13 cellular contexts compared by ENCODE assay signal in genomic region chr11:28760676-28761390, GRCh38.
DNase-seq lines count a peak whose midpoint lies in the region; ATAC-seq and TF ChIP-seq lines count a peak whose summit lies in the region.
"Had no signal": no experiment of that assay in that cellular context is flagged by ENCODE, and none has a peak within 500 bp of the region (broad histone marks: within the 10 kb centered on the region; RNA-seq: fewer than 3 reads in every experiment).

No MANE protein-coding gene starts in this region.

- H3K4me1 ChIP-seq in osteoblast (ENCODE audit: insufficient read depth, low read length) = peaks cover 54% of the 10 kb centered on the region
- H3K4me1 ChIP-seq in CD8-positive, alpha-beta T cell (ENCODE audit: insufficient read depth, low read length) = no peaks in the 10 kb centered on the region
- H3K4me1 ChIP-seq: spleen had no signal

- POLR2A ChIA-PET in CD8-positive, alpha-beta T cell (lab: Charles Lee) = no interaction called here

- no peaks in the 10 kb centered on the region for H3K9me3 ChIP-seq in osteoblast (ENCODE audit: low read depth, low read length)
- no peaks in the 10 kb centered on the region for H3K9me3 ChIP-seq in CD8-positive, alpha-beta T cell (ENCODE audit: low read length)

- CTCF ChIA-PET in CD8-positive, alpha-beta T cell (lab: Charles Lee) = no interaction called here

- H3K27me3 Mint-ChIP-seq in CD8-positive, alpha-beta T cell (ENCODE audit: low read depth) = no peaks in the 10 kb centered on the region

- peak overlapping the region; percentile 8 for H3K4me2 ChIP-seq in osteoblast (ENCODE audit: insufficient read depth, low read length)

- no peaks in the 10 kb centered on the region for H3K36me3 ChIP-seq in osteoblast (ENCODE audit: insufficient read depth, low read length)
- no peaks in the 10 kb centered on the region for H3K36me3 ChIP-seq in CD8-positive, alpha-beta T cell (ENCODE audit: insufficient read depth, low read length)
- H3K36me3 ChIP-seq: spleen had no signal

- peaks cover 8% of the 10 kb centered on the region for H3K9me3 Mint-ChIP-seq in CD8-positive, alpha-beta T cell

- intact Hi-C loops in CD8-positive, alpha-beta T cell (cut with DNase I, micrococcal nuclease) = no loop called here

- no peak overlapping the region for H3K4me3 Mint-ChIP-seq in CD8-positive, alpha-beta T cell
- H3K4me3 Mint-ChIP-seq: activated naive CD4-positive, alpha-beta T cell treated with anti-CD3 and anti-CD28 coated beads for 36 hours; CD14-positive monocyte had no signal

- no peaks in the 10 kb centered on the region for H3K27me3 ChIP-seq in osteoblast (ENCODE audit: insufficient read depth, low read length)
- H3K27me3 ChIP-seq in CD8-positive, alpha-beta T cell (ENCODE audit: insufficient read depth, low read length) = no peaks in the 10 kb centered on the region
- H3K27me3 ChIP-seq: spleen had no signal

- H4K20me1 ChIP-seq in osteoblast (ENCODE audit: insufficient read depth, low read length) = no peaks in the 10 kb centered on the region

- in situ Hi-C loops in astrocyte of the spinal cord (cut with HindIII; ENCODE audit: low sequenced_read_pairs) = no loop called here

- peak overlapping the region; percentile 6 for H2AFZ ChIP-seq in osteoblast (ENCODE audit: low read length)

- no peaks in the 10 kb centered on the region for H3K79me2 ChIP-seq in osteoblast (ENCODE audit: insufficient read depth, low read length)

- no peak for TF ChIP-seq CTCF in astrocyte of the spinal cord (IDR thresholded peaks at IDR 0.05; ENCODE audit: low read depth, low read length)
- TF ChIP-seq CTCF in osteoblast (IDR thresholded peaks at IDR 0.05; ENCODE audit: extremely low read depth, low read depth, low read length) = no peak
- TF ChIP-seq CTCF in CD8-positive, alpha-beta T cell (IDR thresholded peaks at IDR 0.05) = no peak

- H3K4me3 ChIP-seq in astrocyte of the spinal cord (ENCODE audit: low read depth, low read length) (no peak overlapping the region), osteoblast (ENCODE audit: insufficient read depth, low read length) (no peak overlapping the region)
- no peak overlapping the region for H3K4me3 ChIP-seq in CD8-positive, alpha-beta T cell (ENCODE audit: low read depth, low read length)
- H3K4me3 ChIP-seq: spleen had no signal

- H3K27ac Mint-ChIP-seq in CD8-positive, alpha-beta T cell = no peak overlapping the region
- H3K27ac Mint-ChIP-seq: activated naive CD4-positive, alpha-beta T cell treated with anti-CD3 and anti-CD28 coated beads for 36 hours; CD14-positive monocyte had no signal

- H3K36me3 Mint-ChIP-seq in CD8-positive, alpha-beta T cell = no peaks in the 10 kb centered on the region
- H3K36me3 Mint-ChIP-seq: CD14-positive monocyte had no signal

- DNase-seq in ELR (ENCODE audit: low read depth) (peak; percentile 77), NCI-H226 (peak; percentile 91), astrocyte of the spinal cord (ENCODE audit: low read depth, low spot score) (peak; percentile 69), osteoblast (ENCODE audit: insufficient read length, low spot score, missing footprints) (no peak), caudate nucleus (lab: John Stamatoyannopoulos, UW) (no peak), NCI-H526 treated with DMSO at 0.1 percent for 48 hours (lab: John Stamatoyannopoulos, UW) (no peak)
- DNase-seq in CD8-positive, alpha-beta T cell = no peak
- DNase-seq: activated naive CD4-positive, alpha-beta T cell treated with anti-CD3 and anti-CD28 coated beads for 36 hours; nucleus accumbens; spleen; substantia nigra had no signal

- no peaks in the 10 kb centered on the region for H3K4me1 Mint-ChIP-seq in CD8-positive, alpha-beta T cell (ENCODE audit: low read depth)
- H3K4me1 Mint-ChIP-seq: CD14-positive monocyte had no signal

- H3K27ac ChIP-seq in osteoblast (ENCODE audit: low read depth, low read length) (peak overlapping the region; percentile 90), caudate nucleus (ENCODE audit: low read depth, low read length) (no peak overlapping the region)
- no peak overlapping the region for H3K27ac ChIP-seq in CD8-positive, alpha-beta T cell (ENCODE audit: low read depth, low read length)
- H3K27ac ChIP-seq: spleen had no signal

- no peak for ATAC-seq in CD8-positive, alpha-beta T cell
- no peak for ATAC-seq in GM21447 (IDR thresholded peaks at IDR 0.05; ENCODE audit: unreplicated experiment)

Comparison
In these comparisons a context has a peak if more than half of its experiments do, and no peak if none do; other contexts are left out.
1. DNase-seq: peak in ELR (single experiment), NCI-H226 (single experiment) and astrocyte of the spinal cord (single experiment); none in osteoblast (single experiment), CD8-positive, alpha-beta T cell (0 of 7), caudate nucleus (0 of 61) and NCI-H526 treated with DMSO at 0.1 percent for 48 hours (single experiment).